In the genomic region with DNA sequence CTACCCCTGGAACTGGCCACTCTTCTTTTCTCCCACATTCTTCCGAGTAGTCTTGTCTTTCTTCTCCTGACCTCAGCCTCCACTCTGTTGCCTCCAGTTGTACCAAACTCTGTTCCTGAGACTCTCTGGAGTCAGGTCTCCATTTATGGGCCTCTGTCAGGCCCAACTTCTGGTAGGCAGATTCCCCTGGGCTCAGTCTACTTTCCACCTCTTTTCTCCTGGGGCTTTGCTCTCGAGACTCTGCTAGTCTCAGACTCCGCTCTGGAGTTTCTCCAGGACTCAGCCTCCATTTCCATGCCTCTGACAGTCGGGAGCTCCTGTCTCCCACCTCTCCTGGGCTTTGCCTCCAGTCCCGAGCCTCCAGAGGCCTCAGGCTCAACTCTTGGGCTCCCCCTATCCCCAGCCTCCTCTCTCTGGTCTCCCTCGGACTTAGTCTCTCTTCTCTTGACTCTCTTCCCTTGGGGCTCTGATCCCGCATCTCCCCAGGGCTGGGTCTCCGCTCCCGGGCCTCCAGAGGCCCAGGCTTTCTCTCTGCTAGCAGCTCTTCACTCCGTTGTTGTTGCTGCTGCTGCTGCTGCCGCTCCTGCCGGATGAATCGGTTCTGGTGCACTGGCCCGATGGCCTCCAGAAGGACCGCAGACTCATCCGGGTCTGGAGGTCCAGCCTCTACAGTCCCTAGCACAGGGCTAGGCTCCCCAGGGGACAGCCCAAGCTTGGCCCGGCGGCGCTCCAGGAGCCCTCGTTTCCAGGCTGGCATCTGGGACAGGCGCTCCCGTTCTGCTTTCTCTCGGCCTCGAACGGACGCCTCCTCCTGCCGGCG, we compare ENCODE assay signal across 8 cellular contexts. TPM values are rescaled to one million over a fixed set of nuclear protein-coding genes. Genes with fewer than 3 reads are reported as not detected.
DNase-seq lines count a peak whose midpoint lies in the region; ATAC-seq and TF ChIP-seq lines count a peak whose summit lies in the region.

No MANE protein-coding gene starts in this region.

- H3K36me3 ChIP-seq in hepatocyte (replicated peaks; ENCODE audit: insufficient read depth, low read depth), result no peaks in the 10 kb centered on the region

- H3K4me3 ChIP-seq in hepatocyte, result no peak overlapping the region

- peaks cover 4% of the 10 kb centered on the region for H4K20me1 ChIP-seq in hepatocyte (ENCODE audit: insufficient read depth, poor library complexity, severe bottlenecking)

- TF ChIP-seq CTCF in hepatocyte (IDR thresholded peaks at IDR 0.05; ENCODE audit: poor library complexity), result no peak

- H3K27ac ChIP-seq in hepatocyte, result peak overlapping the region; percentile 98

- no peaks in the 10 kb centered on the region for H3K9me3 Mint-ChIP-seq in activated T-cell treated with anti-CD3 and anti-CD28 coated beads, Interleukin-2, amount 50 U/mL, for 24 hours
- no peaks in the 10 kb centered on the region for H3K9me3 Mint-ChIP-seq in stimulated activated effector memory CD8-positive, alpha-beta T cell treated with anti-CD3 and anti-CD28 coated beads, Interleukin-12 subunit alpha, Interleukin-12 subunit beta, amount 100 ng/mL, for 72 hours

- H3K27me3 Mint-ChIP-seq in activated T-cell treated with anti-CD3 and anti-CD28 coated beads, Interleukin-2, amount 50 U/mL, for 24 hours, result no peaks in the 10 kb centered on the region

- no peaks in the 10 kb centered on the region for H3K9me3 ChIP-seq in hepatocyte (ENCODE audit: low read depth)

- peak overlapping the region; percentile 94 for H3K4me3 Mint-ChIP-seq in activated T-cell treated with anti-CD3 and anti-CD28 coated beads, Interleukin-2, amount 50 U/mL, for 24 hours
- H3K4me3 Mint-ChIP-seq in stimulated activated effector memory CD8-positive, alpha-beta T cell treated with anti-CD3 and anti-CD28 coated beads, Interleukin-12 subunit alpha, Interleukin-12 subunit beta, amount 100 ng/mL, for 72 hours, result peak overlapping the region; percentile 92

- ATAC-seq in stimulated activated effector memory CD8-positive, alpha-beta T cell treated with anti-CD3 and anti-CD28 coated beads, Interleukin-12 subunit alpha, Interleukin-12 subunit beta, amount 100 ng/mL, for 72 hours, result no peak

- H3K27me3 ChIP-seq in hepatocyte, result no peaks in the 10 kb centered on the region

- H3K27ac Mint-ChIP-seq in activated T-cell treated with anti-CD3 and anti-CD28 coated beads, Interleukin-2, amount 50 U/mL, for 24 hours, result peak overlapping the region; percentile 99
- peak overlapping the region; percentile 98 for H3K27ac Mint-ChIP-seq in stimulated activated effector memory CD8-positive, alpha-beta T cell treated with anti-CD3 and anti-CD28 coated beads, Interleukin-12 subunit alpha, Interleukin-12 subunit beta, amount 100 ng/mL, for 72 hours

- peaks cover 46% of the 10 kb centered on the region for H3K4me1 ChIP-seq in hepatocyte (ENCODE audit: insufficient read depth)

- H3K79me2 ChIP-seq in hepatocyte, result peaks cover 72% of the 10 kb centered on the region

- peak overlapping the region; percentile 93 for H3K4me2 ChIP-seq in hepatocyte

- H3K9me2 ChIP-seq in hepatocyte (replicated peaks; ENCODE audit: insufficient read depth), result no peaks in the 10 kb centered on the region

- peaks cover 38% of the 10 kb centered on the region for H3K4me1 Mint-ChIP-seq in activated T-cell treated with anti-CD3 and anti-CD28 coated beads, Interleukin-2, amount 50 U/mL, for 24 hours (ENCODE audit: low read depth)
- peaks cover 58% of the 10 kb centered on the region for H3K4me1 Mint-ChIP-seq in stimulated activated effector memory CD8-positive, alpha-beta T cell treated with anti-CD3 and anti-CD28 coated beads, Interleukin-12 subunit alpha, Interleukin-12 subunit beta, amount 100 ng/mL, for 72 hours

- DNase-seq in AG08396 (ENCODE audit: low spot score), result peak; percentile 18
- DNase-seq in HT1080 (ENCODE audit: low read depth), result peak; percentile 42
- DNase-seq in activated T-cell treated with anti-CD3 and anti-CD28 coated beads, Interleukin-2, amount 50 U/mL, for 24 hours, result peak; percentile 63
- DNase-seq in hepatocyte (ENCODE audit: low spot score), result no peak
- no peak for DNase-seq in stimulated activated effector memory CD8-positive, alpha-beta T cell treated with anti-CD3 and anti-CD28 coated beads, Interleukin-12 subunit alpha, Interleukin-12 subunit beta, amount 100 ng/mL, for 72 hours (ENCODE audit: low spot score in 2 of 2)
- no peak for DNase-seq in hypothalamus (lab: John Stamatoyannopoulos, UW)
- no peak for DNase-seq in A172 (ENCODE audit: low spot score)
- no peak for DNase-seq in COLO829 (ENCODE audit: low spot score)

- peaks cover 77% of the 10 kb centered on the region for H3K36me3 Mint-ChIP-seq in activated T-cell treated with anti-CD3 and anti-CD28 coated beads, Interleukin-2, amount 50 U/mL, for 24 hours (ENCODE audit: low read depth)
- H3K36me3 Mint-ChIP-seq in stimulated activated effector memory CD8-positive, alpha-beta T cell treated with anti-CD3 and anti-CD28 coated beads, Interleukin-12 subunit alpha, Interleukin-12 subunit beta, amount 100 ng/mL, for 72 hours, result peaks cover 73% of the 10 kb centered on the region

- 71% methylated on average over 28 of the region's 28 CpGs for WGBS in hepatocyte (ENCODE audit: low lambda C conversion rate, missing lambda C conversion rate)

- H2AFZ ChIP-seq in hepatocyte, result no peak overlapping the region

RNA-seq across cellular contexts. Expression of a gene that starts 1.1 kb away (rescaled TPM):
- 86.0 and 109 TPM in 2 replicates for total RNA-seq in HT1080 (2014; rRNA removed; shearing (Covaris generic))
- polyA plus RNA-seq in HT1080 (2015; cell fraction: cytosol; rRNA removed), result 102 and 120 TPM in 2 replicates
- 223 and 244 TPM in 2 replicates for polyA plus RNA-seq in HT1080 (2015; cell fraction: nucleus; rRNA removed)
- total RNA-seq in hepatocyte, result 12.0 and 13.2 TPM in 2 replicates
- 11.3 and 11.7 TPM in 2 replicates for polyA plus RNA-seq in hepatocyte
- 62.3 and 66.2 TPM in 2 replicates for total RNA-seq in A172 (2014; rRNA removed; shearing (Covaris generic))

RNA-seq across cellular contexts. Expression of a gene that starts 5.4 kb away (rescaled TPM):
- total RNA-seq in HT1080 (2014; rRNA removed; shearing (Covaris generic)), result 11.2 and 18.5 TPM in 2 replicates
- 29.2 and 33.3 TPM in 2 replicates for polyA plus RNA-seq in HT1080 (2015; cell fraction: cytosol; rRNA removed)
- 22.9 and 31.6 TPM in 2 replicates for polyA plus RNA-seq in HT1080 (2015; cell fraction: nucleus; rRNA removed)
- total RNA-seq in hepatocyte, result 7.2 and 7.8 TPM in 2 replicates
- polyA plus RNA-seq in hepatocyte, result 17.2 and 21.0 TPM in 2 replicates
- total RNA-seq in A172 (2014; rRNA removed; shearing (Covaris generic)), result 13.2 and 14.0 TPM in 2 replicates

RNA-seq across cellular contexts. Expression of a gene that starts 12.6 kb away (rescaled TPM):
- 50.2 and 55.5 TPM in 2 replicates for total RNA-seq in HT1080 (2014; rRNA removed; shearing (Covaris generic))
- polyA plus RNA-seq in HT1080 (2015; cell fraction: cytosol; rRNA removed), result 28.8 and 29.1 TPM in 2 replicates
- 61.5 and 63.1 TPM in 2 replicates for polyA plus RNA-seq in HT1080 (2015; cell fraction: nucleus; rRNA removed)
- total RNA-seq in hepatocyte, result 18.2 and 19.4 TPM in 2 replicates
- 28.4 and 31.4 TPM in 2 replicates for polyA plus RNA-seq in hepatocyte
- 30.4 and 36.1 TPM in 2 replicates for total RNA-seq in A172 (2014; rRNA removed; shearing (Covaris generic))

RNA-seq across cellular contexts. Expression of a gene that starts 31.7 kb away (rescaled TPM):
- 11.0 and 12.9 TPM in 2 replicates for total RNA-seq in HT1080 (2014; rRNA removed; shearing (Covaris generic))
- polyA plus RNA-seq in HT1080 (2015; cell fraction: cytosol; rRNA removed), result 13.7 and 16.5 TPM in 2 replicates
- polyA plus RNA-seq in HT1080 (2015; cell fraction: nucleus; rRNA removed), result 55.0 and 55.9 TPM in 2 replicates
- 3.3 and 8.7 TPM in 2 replicates for total RNA-seq in hepatocyte
- 9.8 and 9.9 TPM in 2 replicates for polyA plus RNA-seq in hepatocyte
- 4.8 and 7.6 TPM in 2 replicates for total RNA-seq in A172 (2014; rRNA removed; shearing (Covaris generic))

RNA-seq across cellular contexts. Expression of a gene that starts 34.8 kb away (rescaled TPM):
- total RNA-seq in HT1080 (2014; rRNA removed; shearing (Covaris generic)), result 1,534 and 1,911 TPM in 2 replicates
- 1,782 and 1,790 TPM in 2 replicates for polyA plus RNA-seq in HT1080 (2015; cell fraction: cytosol; rRNA removed)
- 2,351 and 2,402 TPM in 2 replicates for polyA plus RNA-seq in HT1080 (2015; cell fraction: nucleus; rRNA removed)
- 460 and 470 TPM in 2 replicates for total RNA-seq in hepatocyte
- polyA plus RNA-seq in hepatocyte, result 414 and 433 TPM in 2 replicates
- 1,118 and 1,364 TPM in 2 replicates for total RNA-seq in A172 (2014; rRNA removed; shearing (Covaris generic))

Comparison
In these comparisons a context has a peak if more than half of its experiments do, and no peak if none do; other contexts are left out.
1. DNase-seq: peak in AG08396 (single experiment), HT1080 (single experiment) and activated T-cell treated with anti-CD3 and anti-CD28 coated beads, Interleukin-2, amount 50 U/mL, for 24 hours (single experiment); none in hepatocyte (single experiment), stimulated activated effector memory CD8-positive, alpha-beta T cell treated with anti-CD3 and anti-CD28 coated beads, Interleukin-12 subunit alpha, Interleukin-12 subunit beta, amount 100 ng/mL, for 72 hours (0 of 2), hypothalamus (0 of 51), A172 (single experiment) and COLO829 (single experiment).